Comparison of ENCODE assay signal across 18 cellular contexts in genomic region chr19:6071840-6072239, GRCh38. TPM values are rescaled to one million over a fixed set of nuclear protein-coding genes. Genes with fewer than 3 reads are reported as not detected.
A peak's percentile ranks its signal among the peaks of the same experiment; 100 is the strongest.
DNase-seq lines count a peak whose midpoint lies in the region; ATAC-seq and TF ChIP-seq lines count a peak whose summit lies in the region.
"Had no signal": no experiment of that assay in that cellular context is flagged by ENCODE, and none has a peak within 500 bp of the region (broad histone marks: within the 10 kb centered on the region; RNA-seq: fewer than 3 reads in every experiment).

No MANE protein-coding gene starts in this region.

- H3K79me1 ChIP-seq in IMR-90 (ENCODE audit: low read depth in 1 of 2, low read length in 2 of 2) = peaks cover 4 to 18% of the 10 kb centered on the region in 2 experiments; a peak in 3 of 4 replicates

- no CpG with 5 or more reads among the region's 8 CpGs for WGBS in IMR-90 (ENCODE audit: extremely low coverage in 2 of 2, insufficient read length in 1 of 2), 2 experiments
- 66 to 67% methylated on average over 8 of the region's 8 CpGs for WGBS in tibial nerve, 2 donors

- H3K4me1 ChIP-seq in IMR-90 (ENCODE audit: control insufficient read depth, insufficient read depth, low read length) (peaks cover 24% of the 10 kb centered on the region), tibial nerve (peaks cover 6 to 63% (median 15%) of the 10 kb centered on the region in 4 donors)
- H3K4me1 ChIP-seq in CD8-positive, alpha-beta memory T cell (ENCODE audit: insufficient read depth, low read length) = peaks cover 3% of the 10 kb centered on the region
- H3K4me1 ChIP-seq: prostate gland had no signal

- H2AFZ ChIP-seq in IMR-90 (replicated peaks; ENCODE audit: low read length, poor library complexity) = no peak overlapping the region

- no peak for DNase-seq in IMR-90
- DNase-seq in ecto neural progenitor cell (ENCODE audit: low spot score) = peak; percentile 3
- no peak for DNase-seq in neural crest cell (ENCODE audit: low read depth, low spot score)
- DNase-seq in tibial nerve (ENCODE audit: low spot score in 2 of 2) = no peak
- DNase-seq in NCI-H524 treated with DMSO at 0.1 percent for 48 hours (lab: John Stamatoyannopoulos, UW) = no peak
- no peak for DNase-seq in CD8-positive, alpha-beta memory T cell
- DNase-seq: activated naive CD4-positive, alpha-beta T cell treated with anti-CD3 and anti-CD28 coated beads, Interleukin-2, amount 50 U/mL, for 16 hours; activated T-cell treated with anti-CD3 and anti-CD28 coated beads, Interleukin-2, amount 50 U/mL, for 24 hours; KBM-7; MV-4-11; natural killer cell; NCI-H1930; NCI-H446 treated with DMSO at 0.1 percent for 48 hours; stimulated activated naive CD4-positive, alpha-beta T cell treated with Interleukin-2 at 50 U/mL for 16 hours had no signal

- H3K27me3 Mint-ChIP-seq in neural crest cell (ENCODE audit: low read depth) = no peaks in the 10 kb centered on the region
- peaks cover 13 to 17% of the 10 kb centered on the region in 2 donors for H3K27me3 Mint-ChIP-seq in CD8-positive, alpha-beta memory T cell
- H3K27me3 Mint-ChIP-seq: activated T-cell treated with anti-CD3 and anti-CD28 coated beads, Interleukin-2, amount 50 U/mL, for 24 hours had no signal

- no peak for TF ChIP-seq POLR2A in IMR-90 (IDR thresholded peaks at IDR 0.05; ENCODE audit: low read depth, low read length)
- no peak for TF ChIP-seq POLR2A in tibial nerve (IDR thresholded peaks at IDR 0.05)

- no TSS peak for BruUV-seq in IMR-90 (replicated peaks; lab: Mats Ljungman, UMichigan)

- H3K4ac ChIP-seq in IMR-90 (ENCODE audit: low read depth, low read length) = peak overlapping the region; percentile 71; the same call in 1 of the 2 replicates

- peak overlapping the region; percentile 21 for H2BK5ac ChIP-seq in IMR-90 (ENCODE audit: low read depth, low read length, poor library complexity, severe bottlenecking)

- H2BK120ac ChIP-seq in IMR-90 (ENCODE audit: low read depth, low read length) = peak overlapping the region; percentile 65

- H3K9me3 ChIP-seq in IMR-90 (ENCODE audit: control insufficient read depth, insufficient read depth, low read length) (no peaks in the 10 kb centered on the region), tibial nerve (no peaks in the 10 kb centered on the region)
- H3K9me3 ChIP-seq in CD8-positive, alpha-beta memory T cell (ENCODE audit: low read length) = no peaks in the 10 kb centered on the region
- H3K9me3 ChIP-seq: BLaER1 treated with 17β-estradiol and CSF1 and Interleukin-3, amounts not matched to agents 10 nM and 100 nM; prostate gland had no signal

- no peak overlapping the region for H3K4me3 Mint-ChIP-seq in neural crest cell
- H3K4me3 Mint-ChIP-seq in CD8-positive, alpha-beta memory T cell = no peak overlapping the region
- H3K4me3 Mint-ChIP-seq: activated T-cell treated with anti-CD3 and anti-CD28 coated beads, Interleukin-2, amount 50 U/mL, for 24 hours; natural killer cell had no signal

- no peak overlapping the region for H3K4me2 ChIP-seq in IMR-90 (ENCODE audit: low read depth, low read length)

- H3K27ac ChIP-seq in IMR-90 (ENCODE audit: insufficient read depth, low read length) (no peak overlapping the region), tibial nerve (peak overlapping the region in 3 of 4 donors; percentile 22 to 80 (median 66))
- no peak overlapping the region for H3K27ac ChIP-seq in CD8-positive, alpha-beta memory T cell (ENCODE audit: low read depth, low read length)
- H3K27ac ChIP-seq: BLaER1 treated with 17β-estradiol and CSF1 and Interleukin-3, amounts not matched to agents 10 nM and 100 nM; epithelial cell of prostate; prostate gland had no signal

- H3K36me3 Mint-ChIP-seq in neural crest cell (ENCODE audit: low read depth) = peaks cover 6% of the 10 kb centered on the region
- no peaks in the 10 kb centered on the region for H3K36me3 Mint-ChIP-seq in CD8-positive, alpha-beta memory T cell

- TF ChIP-seq RAD21 in IMR-90 (IDR thresholded peaks at IDR 0.05; ENCODE audit: low read length) = no peak

- H3K27me3 ChIP-seq in IMR-90 (ENCODE audit: control insufficient read depth, insufficient read depth, low read length) (no peaks in the 10 kb centered on the region), tibial nerve (no peaks in the 10 kb centered on the region)
- no peaks in the 10 kb centered on the region for H3K27me3 ChIP-seq in CD8-positive, alpha-beta memory T cell (ENCODE audit: insufficient read depth, low read length, poor library complexity, severe bottlenecking)
- H3K27me3 ChIP-seq: BLaER1 treated with 17β-estradiol and CSF1 and Interleukin-3, amounts not matched to agents 10 nM and 100 nM had no signal

- no peak for TF ChIP-seq EP300 in tibial nerve (IDR thresholded peaks at IDR 0.05)

- H3K14ac ChIP-seq in IMR-90 (replicated peaks; ENCODE audit: low read depth, low read length) = peak overlapping the region; percentile 80

- 0 out of 2 replicates have a peak overlapping the region, but pooled peaks have one; percentile 31 for H3K23ac ChIP-seq in IMR-90 (ENCODE audit: low read depth, low read length)

- H3K18ac ChIP-seq in IMR-90 (ENCODE audit: low read depth, low read length) = peak overlapping the region; percentile 39; the same call in 1 of the 2 replicates

- CTCF ChIA-PET in IMR-90 (lab: Yijun Ruan, JAX) = no interaction called here
- CTCF ChIA-PET in CD8-positive, alpha-beta memory T cell (lab: Charles Lee) = no interaction called here

- peak overlapping the region; percentile 73; the same call in 1 of the 2 replicates for H2AK5ac ChIP-seq in IMR-90 (ENCODE audit: low read depth, low read length)

- 0 out of 2 replicates have a peak, but pooled peaks cover 3% of the 10 kb centered on the region for H4K20me1 ChIP-seq in IMR-90 (ENCODE audit: insufficient read depth, low read length)
- H4K20me1 ChIP-seq: BLaER1 treated with 17β-estradiol and CSF1 and Interleukin-3, amounts not matched to agents 10 nM and 100 nM had no signal

- H4K91ac ChIP-seq in IMR-90 (ENCODE audit: insufficient read depth, low read depth, low read length) = peak overlapping the region; percentile 31

- H4K8ac ChIP-seq in IMR-90 (ENCODE audit: low read depth in 2 of 2, low read length in 2 of 2) = peak overlapping the region in 1 of 2 experiments; percentile 54; a peak in 2 of 4 replicates

- H3K4me1 Mint-ChIP-seq in neural crest cell = peaks cover 51% of the 10 kb centered on the region
- peaks cover 7 to 17% (median 15%) of the 10 kb centered on the region in 3 donors for H3K4me1 Mint-ChIP-seq in CD8-positive, alpha-beta memory T cell

- in situ Hi-C loops in IMR-90 (cut with MboI; ENCODE audit: low sequenced_read_pairs) = no loop called here

- peak overlapping the region; percentile 53 for H3K27ac Mint-ChIP-seq in neural crest cell (ENCODE audit: unreplicated experiment)
- H3K27ac Mint-ChIP-seq in CD8-positive, alpha-beta memory T cell = no peak overlapping the region
- H3K27ac Mint-ChIP-seq: activated T-cell treated with anti-CD3 and anti-CD28 coated beads, Interleukin-2, amount 50 U/mL, for 24 hours had no signal

- peak overlapping the region; percentile 74; the same call in 1 of the 3 replicates for H2BK15ac ChIP-seq in IMR-90 (ENCODE audit: low read depth, low read length)

- peaks cover 16% of the 10 kb centered on the region; the same call in 1 of the 2 replicates for H3K9me1 ChIP-seq in IMR-90 (ENCODE audit: insufficient read depth, low read length)

- H4K5ac ChIP-seq in IMR-90 (ENCODE audit: low read depth, low read length) = no peak overlapping the region

- TF ChIP-seq CTCF in IMR-90 (conservative IDR thresholded peaks at IDR 0.05; ENCODE audit: low read depth, low read length) (no peak), neural crest cell (conservative IDR thresholded peaks at IDR 0.05) (no peak), tibial nerve (IDR thresholded peaks at IDR 0.05) (no peak)

- POLR2A ChIA-PET in IMR-90 (lab: Charles Lee; ENCODE audit: unreplicated experiment) = no interaction called here
- POLR2A ChIA-PET in CD8-positive, alpha-beta memory T cell (lab: Charles Lee) = no interaction called here

- ATAC-seq in IMR-90 (ENCODE audit: low read depth) (no peak), GM19455 (IDR thresholded peaks at IDR 0.05; ENCODE audit: unreplicated experiment) (no peak)
- ATAC-seq: natural killer cell had no signal

- peak overlapping the region; percentile 60 for H2AK9ac ChIP-seq in IMR-90 (replicated peaks; ENCODE audit: low read depth, low read length, poor library complexity)

- intact Hi-C loops in IMR-90 (cut with micrococcal nuclease) = no loop called here

- dilution Hi-C loops in IMR-90 (cut with HindIII; ENCODE audit: low sequenced_read_pairs, unreplicated experiment) = no loop called here

- H3K9ac ChIP-seq in IMR-90 (ENCODE audit: low read depth, low read length) = no peak overlapping the region
- H3K9ac ChIP-seq: BLaER1 treated with 17β-estradiol and CSF1 and Interleukin-3, amounts not matched to agents 10 nM and 100 nM had no signal

- H3K56ac ChIP-seq in IMR-90 (ENCODE audit: extremely low read depth, insufficient read depth, low read length) = no peak overlapping the region

- H3K4me3 ChIP-seq in IMR-90 (ENCODE audit: insufficient read depth, low read depth, low read length) (no peak overlapping the region), tibial nerve (no peak overlapping the region)
- H3K4me3 ChIP-seq in CD8-positive, alpha-beta memory T cell (ENCODE audit: low read length) = no peak overlapping the region
- H3K4me3 ChIP-seq: BLaER1 treated with 17β-estradiol and CSF1 and Interleukin-3, amounts not matched to agents 10 nM and 100 nM; prostate gland had no signal

- H3K36me3 ChIP-seq in IMR-90 (ENCODE audit: control insufficient read depth, insufficient read depth, low read length) = no peaks in the 10 kb centered on the region
- no peaks in the 10 kb centered on the region for H3K36me3 ChIP-seq in tibial nerve
- no peaks in the 10 kb centered on the region for H3K36me3 ChIP-seq in CD8-positive, alpha-beta memory T cell (ENCODE audit: insufficient read depth, low read length)
- H3K36me3 ChIP-seq: BLaER1 treated with 17β-estradiol and CSF1 and Interleukin-3, amounts not matched to agents 10 nM and 100 nM; prostate gland had no signal

- peaks cover 5% of the 10 kb centered on the region for H3K9me3 Mint-ChIP-seq in neural crest cell
- H3K9me3 Mint-ChIP-seq in CD8-positive, alpha-beta memory T cell = no peaks in the 10 kb centered on the region
- H3K9me3 Mint-ChIP-seq: activated T-cell treated with anti-CD3 and anti-CD28 coated beads, Interleukin-2, amount 50 U/mL, for 24 hours had no signal

- peak overlapping the region; percentile 61 for H2BK20ac ChIP-seq in IMR-90 (ENCODE audit: low read depth, low read length)

RNA-seq across cellular contexts. Expression of gene RFX2, which starts 38.5 kb away (rescaled TPM):
- total RNA-seq in IMR-90 (2012; rRNA removed) (2.2 and 2.5 TPM in 2 replicates), neural crest cell (17.2 and 19.2 TPM in 2 replicates), tibial nerve (10 to 100 TPM; 12.6 to 17.3 (median 15.0) TPM)
- polyA plus RNA-seq in IMR-90 (2012; rRNA removed) = 4.9 and 5.6 TPM in 2 replicates
- 3.9 and 6.2 TPM in 2 replicates for polyA plus RNA-seq in IMR-90 (2012; cell fraction: cytosol; rRNA removed)
- polyA plus RNA-seq in IMR-90 (2012; cell fraction: nucleus; rRNA removed; ENCODE audit: low replicate concordance) = 7.6 and 16.1 TPM in 2 replicates
- total RNA-seq in CD8-positive, alpha-beta memory T cell = 1 to 10 TPM; 4.2 to 4.9 TPM
- polyA plus RNA-seq in CD8-positive, alpha-beta memory T cell = 1.5 TPM

Comparison
In these comparisons a context has a peak if more than half of its experiments do, and no peak if none do; other contexts are left out.
1. H3K27ac ChIP-seq: peak in tibial nerve (3 of 4); none in IMR-90 (single experiment) and CD8-positive, alpha-beta memory T cell (single experiment).